15 cellular contexts compared by ENCODE assay signal in the genomic region with DNA sequence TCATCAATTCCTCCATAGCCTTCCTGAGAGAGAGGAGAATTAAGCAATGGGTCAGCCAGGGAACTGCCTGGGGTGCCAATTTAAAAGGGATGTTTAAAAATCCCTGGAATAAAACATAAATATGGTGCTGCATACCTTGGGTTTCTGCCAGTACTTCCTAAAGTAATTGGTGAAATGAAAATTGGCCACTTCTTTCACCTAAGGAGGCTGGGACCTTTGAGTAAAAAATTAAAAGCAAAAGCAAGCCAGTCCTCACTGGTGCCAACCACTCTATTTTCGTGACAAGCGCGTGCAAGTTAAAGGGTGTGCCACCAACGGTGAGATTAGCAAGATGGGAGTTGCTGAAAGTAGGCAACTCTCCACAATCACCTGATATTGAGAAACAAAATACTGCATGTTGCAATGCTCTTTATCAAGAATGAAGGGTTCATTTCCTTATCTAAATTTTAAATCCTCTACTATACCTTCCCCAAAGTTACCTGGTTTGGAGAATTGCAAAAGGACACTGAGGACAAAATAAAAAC. TPM values are rescaled to one million over a fixed set of nuclear protein-coding genes. Genes with fewer than 3 reads are reported as not detected.
DNase-seq lines count a peak whose midpoint lies in the region; ATAC-seq, FAIRE-seq and TF ChIP-seq lines count a peak whose summit lies in the region.
"Had no signal": no experiment of that assay in that cellular context is flagged by ENCODE, and none has a peak within 500 bp of the region (broad histone marks: within the 10 kb centered on the region; RNA-seq: fewer than 3 reads in every experiment).

No MANE protein-coding gene starts in this region.

- no peaks in the 10 kb centered on the region for H3K36me3 Mint-ChIP-seq in activated naive CD4-positive, alpha-beta T cell treated with anti-CD3 and anti-CD28 coated beads for 36 hours (ENCODE audit: low read depth)
- no peaks in the 10 kb centered on the region for H3K36me3 Mint-ChIP-seq in activated naive CD4-positive, alpha-beta T cell treated with anti-CD3 and anti-CD28 coated beads, Interleukin-2, amount 50 U/mL, for 72 hours

- H3K9me3 ChIP-seq in pancreas = no peaks in the 10 kb centered on the region

- no peak overlapping the region for H3K4me3 Mint-ChIP-seq in activated naive CD4-positive, alpha-beta T cell treated with anti-CD3 and anti-CD28 coated beads for 36 hours
- H3K4me3 Mint-ChIP-seq: H9 had no signal

- intact Hi-C loops in pancreas (cut with DNase I) = no loop called here
- intact Hi-C loops in activated naive CD4-positive, alpha-beta T cell treated with anti-CD3 and anti-CD28 coated beads for 36 hours (cut with micrococcal nuclease) = no loop called here

- ATAC-seq in foreskin keratinocyte = no peak
- no peak for ATAC-seq in pancreas
- ATAC-seq in activated naive CD4-positive, alpha-beta T cell treated with anti-CD3 and anti-CD28 coated beads, Interleukin-2, amount 50 U/mL, for 72 hours = no peak

- no peaks in the 10 kb centered on the region for H3K27me3 Mint-ChIP-seq in activated naive CD4-positive, alpha-beta T cell treated with anti-CD3 and anti-CD28 coated beads for 36 hours (ENCODE audit: low read depth)

- no peaks in the 10 kb centered on the region for H3K36me3 ChIP-seq in pancreas

- H3K9me3 Mint-ChIP-seq in activated naive CD4-positive, alpha-beta T cell treated with anti-CD3 and anti-CD28 coated beads for 36 hours = no peaks in the 10 kb centered on the region
- no peaks in the 10 kb centered on the region for H3K9me3 Mint-ChIP-seq in activated naive CD4-positive, alpha-beta T cell treated with anti-CD3 and anti-CD28 coated beads, Interleukin-2, amount 50 U/mL, for 72 hours

- H3K27me3 ChIP-seq in foreskin keratinocyte = no peaks in the 10 kb centered on the region
- peaks cover 0 to 13% (median 0%) of the 10 kb centered on the region in 4 donors for H3K27me3 ChIP-seq in pancreas

- peaks cover 4% of the 10 kb centered on the region for H3K4me1 Mint-ChIP-seq in activated naive CD4-positive, alpha-beta T cell treated with anti-CD3 and anti-CD28 coated beads for 36 hours (ENCODE audit: low read depth)
- H3K4me1 Mint-ChIP-seq: H9 had no signal

- H3K4me3 ChIP-seq in pancreas = no peak overlapping the region

- WGBS in pancreas, 2 donors = 56 to 80% methylated on average over 4 of the region's 4 CpGs

- CTCF ChIA-PET in RWPE1 (lab: Yijun Ruan, JAX) = no interaction called here
- CTCF ChIA-PET in activated naive CD4-positive, alpha-beta T cell treated with anti-CD3 and anti-CD28 coated beads for 36 hours (lab: Charles Lee) = interaction anchor here (0.6 kb wide), 1 partner anchor 108 kb away, joined by 3 read pairs; no protein-coding TSS in a partner anchor

- peak; percentile 43 for DNase-seq in H4 (ENCODE audit: low spot score)
- DNase-seq in MV-4-11 (lab: John Stamatoyannopoulos, UW) = peak; percentile 12
- DNase-seq in RWPE1 (ENCODE audit: low spot score) = peak; percentile 1
- DNase-seq in foreskin keratinocyte = peak in 1 of 2 donors; percentile 29
- no peak for DNase-seq in GM03348 (ENCODE audit: low spot score)
- no peak for DNase-seq in pancreas
- no peak for DNase-seq in activated naive CD4-positive, alpha-beta T cell treated with anti-CD3 and anti-CD28 coated beads for 36 hours
- no peak for DNase-seq in activated naive CD4-positive, alpha-beta T cell treated with anti-CD3 and anti-CD28 coated beads, Interleukin-2, amount 50 U/mL, for 72 hours (ENCODE audit: low spot score in 2 of 2)
- DNase-seq: C1 segment of cervical spinal cord, H9, IMR-90, Karpas-422, NCI-H146, NCI-H526 had no signal

- TF ChIP-seq CTCF in RWPE1 (conservative IDR thresholded peaks at IDR 0.05; ENCODE audit: low read depth) = no peak
- TF ChIP-seq CTCF in foreskin keratinocyte (conservative IDR thresholded peaks at IDR 0.05) = no peak
- no peak for TF ChIP-seq CTCF in pancreas (IDR thresholded peaks at IDR 0.05)

- FAIRE-seq in pancreas (lab: Jason Lieb, UNC) = no peak

- H3K27ac ChIP-seq in RWPE1 = peak overlapping the region; percentile 73; the same call in 1 of the 2 replicates
- H3K27ac ChIP-seq in foreskin keratinocyte = peak overlapping the region; percentile 36
- H3K27ac ChIP-seq in pancreas = no peak overlapping the region

- POLR2A ChIA-PET in RWPE1 (lab: Yijun Ruan, JAX; ENCODE audit: low non-redundant PET) = no interaction called here

- H3K4me1 ChIP-seq in foreskin keratinocyte (peaks cover 19% of the 10 kb centered on the region), pancreas (no peaks in the 10 kb centered on the region)

- H3K27ac Mint-ChIP-seq in activated naive CD4-positive, alpha-beta T cell treated with anti-CD3 and anti-CD28 coated beads for 36 hours = no peak overlapping the region
- H3K27ac Mint-ChIP-seq in activated naive CD4-positive, alpha-beta T cell treated with anti-CD3 and anti-CD28 coated beads, Interleukin-2, amount 50 U/mL, for 72 hours = no peak overlapping the region
- H3K27ac Mint-ChIP-seq: H9 had no signal

RNA-seq across cellular contexts. Expression of a gene that starts 19.7 kb away (rescaled TPM):
- total RNA-seq in H4 (2014; rRNA removed; shearing (Covaris generic)) = 0.04 and 0.15 TPM in 2 replicates
- total RNA-seq in foreskin keratinocyte (0.07 and 0.11 TPM in 2 replicates), pancreas (under 1 TPM in 1 of 6 donors, not detected in 5; 0.03 TPM)
- polyA plus RNA-seq in foreskin keratinocyte (0.03 TPM in 2 replicates), pancreas (under 1 TPM in 1 of 2 donors, not detected in 1; 0.05 TPM)
- total RNA-seq in activated naive CD4-positive, alpha-beta T cell treated with anti-CD3 and anti-CD28 coated beads for 36 hours = not detected
- under 1 TPM in 1 of 2 donors, not detected in 1; 0.04 TPM for total RNA-seq in activated naive CD4-positive, alpha-beta T cell treated with anti-CD3 and anti-CD28 coated beads, Interleukin-2, amount 50 U/mL, for 72 hours
- total RNA-seq: Daoy had no signal

RNA-seq across cellular contexts. Expression of a gene that starts 21.0 kb away (rescaled TPM):
- 20.0 and 24.3 TPM in 2 replicates for total RNA-seq in H4 (2014; rRNA removed; shearing (Covaris generic))
- 17.3 and 20.0 TPM in 2 replicates for total RNA-seq in foreskin keratinocyte
- polyA plus RNA-seq in foreskin keratinocyte = 5.3 and 5.8 TPM in 2 replicates
- total RNA-seq in pancreas = 1 to 10 TPM; 1.7 to 4.1 (median 2.7) TPM
- 1 to 10 TPM; 1.4 to 1.8 TPM for polyA plus RNA-seq in pancreas
- total RNA-seq in activated naive CD4-positive, alpha-beta T cell treated with anti-CD3 and anti-CD28 coated beads for 36 hours = 1 to 10 TPM; 3.7 to 4.1 TPM
- total RNA-seq in activated naive CD4-positive, alpha-beta T cell treated with anti-CD3 and anti-CD28 coated beads, Interleukin-2, amount 50 U/mL, for 72 hours = 1 to 10 TPM; 4.1 to 8.7 TPM

Comparison
In these comparisons a context has a peak if more than half of its experiments do, and no peak if none do; other contexts are left out.
1. DNase-seq: peak in H4 (single experiment), MV-4-11 (single experiment) and RWPE1 (single experiment); none in GM03348 (single experiment), pancreas (0 of 6), activated naive CD4-positive, alpha-beta T cell treated with anti-CD3 and anti-CD28 coated beads for 36 hours (single experiment) and activated naive CD4-positive, alpha-beta T cell treated with anti-CD3 and anti-CD28 coated beads, Interleukin-2, amount 50 U/mL, for 72 hours (0 of 2).
2. H3K27ac ChIP-seq: peak in RWPE1 (single experiment) and foreskin keratinocyte (single experiment); none in pancreas (0 of 4).